Comparison of ENCODE assay signal across 23 cellular contexts in the genomic region with DNA sequence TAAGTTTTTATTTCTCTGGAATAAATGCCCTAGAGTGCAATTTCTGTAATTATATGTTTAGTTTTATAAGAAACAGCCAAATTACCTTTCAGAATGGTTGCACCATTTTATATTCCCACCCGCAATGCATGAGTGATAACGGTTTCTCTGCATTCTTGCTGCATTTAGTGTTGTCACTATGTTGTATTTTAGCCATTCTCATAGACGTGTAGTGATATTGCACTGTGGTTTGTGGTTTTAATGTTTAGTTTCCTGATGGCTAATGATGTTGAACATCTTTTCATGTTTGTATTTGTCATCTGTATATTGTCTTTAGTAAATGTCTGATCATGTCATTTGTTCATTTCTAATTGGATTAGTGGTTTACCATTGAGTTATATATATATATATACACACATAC.
"Had no signal": no experiment of that assay in that cellular context is flagged by ENCODE, and none has a peak within 500 bp of the region (broad histone marks: within the 10 kb centered on the region; RNA-seq: fewer than 3 reads in every experiment).

No MANE protein-coding gene starts in this region.

- H3K9me3 Mint-ChIP-seq: activated naive CD4-positive, alpha-beta T cell treated with anti-CD3 and anti-CD28 coated beads, Interleukin-2, amount 10 ng/mL, durations not matched to agents 7 days and 5 days; activated naive CD8-positive, alpha-beta T cell treated with anti-CD3 and anti-CD28 coated beads, Interleukin-2, amount 10 ng/mL, durations not matched to agents 7 days and 5 days; activated T-helper 1 cell treated with anti-CD3 and anti-CD28 coated beads, Interleukin-12 subunit alpha, Interleukin-12 subunit beta, Interleukin-2, Interleukin-4 antibody, amounts not matched to agents 30 ng/mL and 10 ng/mL and 1 ng/mL, durations not matched to agents 14 hours and 24 hours and 36 hours; brain; neural crest cell; stimulated activated naive CD8-positive, alpha-beta T cell treated with anti-CD3 and anti-CD28 coated beads, Interleukin-15, Interleukin-2, amounts not matched to agents 100 ng/mL and 50 ng/mL, for 24 hours had no signal

- H3K27me3 Mint-ChIP-seq: activated naive CD4-positive, alpha-beta T cell treated with anti-CD3 and anti-CD28 coated beads, Interleukin-2, amount 10 ng/mL, durations not matched to agents 7 days and 5 days; stimulated activated naive CD8-positive, alpha-beta T cell treated with anti-CD3 and anti-CD28 coated beads, Interleukin-15, Interleukin-2, amounts not matched to agents 100 ng/mL and 50 ng/mL, for 24 hours had no signal

- H3K4me1 Mint-ChIP-seq: activated naive CD4-positive, alpha-beta T cell treated with anti-CD3 and anti-CD28 coated beads, Interleukin-2, amount 10 ng/mL, durations not matched to agents 7 days and 5 days had no signal

- DNase-seq: activated CD4-positive, alpha-beta T cell treated with anti-CD3 and anti-CD28 coated beads for 4 hours; activated CD4-positive, alpha-beta T cell treated with anti-CD3 and anti-CD28 coated beads, Interleukin-2, amount 50 U/mL, for 48 hours; activated CD8-positive, alpha-beta memory T cell treated with anti-CD3 and anti-CD28 coated beads for 24 hours; activated effector memory CD4-positive, alpha-beta T cell treated with anti-CD3 and anti-CD28 coated beads, Interleukin-2, amount 50 U/mL, for 16 hours; activated naive CD4-positive, alpha-beta T cell treated with anti-CD3 and anti-CD28 coated beads, Interleukin-2, amount 10 ng/mL, durations not matched to agents 7 days and 5 days; activated naive CD8-positive, alpha-beta T cell treated with anti-CD3 and anti-CD28 coated beads, Interleukin-2, amount 10 ng/mL, durations not matched to agents 7 days and 5 days; activated T-cell treated with anti-CD3 and anti-CD28 coated beads, Interleukin-2, amount 50 U/mL, for 1 hour; cerebellar nuclear complex; colonic mucosa; effector CD8-positive, alpha-beta T cell; hippocampal formation; kidney; midbrain; naive thymus-derived CD4-positive, alpha-beta T cell; posterior cingulate gyrus; right lobe of liver; stimulated activated CD4-positive, alpha-beta T cell treated with anti-CD3 and anti-CD28 coated beads, Interleukin-4, amount 100 ng/mL, for 1 hour; trophoblast cell had no signal

- H3K36me3 Mint-ChIP-seq: activated naive CD4-positive, alpha-beta T cell treated with anti-CD3 and anti-CD28 coated beads, Interleukin-2, amount 10 ng/mL, durations not matched to agents 7 days and 5 days; activated naive CD8-positive, alpha-beta T cell treated with anti-CD3 and anti-CD28 coated beads, Interleukin-2, amount 10 ng/mL, durations not matched to agents 7 days and 5 days; brain had no signal

- ATAC-seq: gastroesophageal sphincter; naive thymus-derived CD4-positive, alpha-beta T cell; right lobe of liver had no signal

- H3K4me3 Mint-ChIP-seq: activated naive CD4-positive, alpha-beta T cell treated with anti-CD3 and anti-CD28 coated beads, Interleukin-2, amount 10 ng/mL, durations not matched to agents 7 days and 5 days; activated naive CD8-positive, alpha-beta T cell treated with anti-CD3 and anti-CD28 coated beads, Interleukin-2, amount 10 ng/mL, durations not matched to agents 7 days and 5 days; activated T-helper 1 cell treated with anti-CD3 and anti-CD28 coated beads, Interleukin-12 subunit alpha, Interleukin-12 subunit beta, Interleukin-2, Interleukin-4 antibody, amounts not matched to agents 30 ng/mL and 10 ng/mL and 1 ng/mL, durations not matched to agents 14 hours and 24 hours and 36 hours; brain; naive thymus-derived CD4-positive, alpha-beta T cell; neural crest cell; stimulated activated naive CD8-positive, alpha-beta T cell treated with anti-CD3 and anti-CD28 coated beads, Interleukin-15, Interleukin-2, amounts not matched to agents 100 ng/mL and 50 ng/mL, for 24 hours had no signal

- H3K27ac Mint-ChIP-seq: activated naive CD4-positive, alpha-beta T cell treated with anti-CD3 and anti-CD28 coated beads, Interleukin-2, amount 10 ng/mL, durations not matched to agents 7 days and 5 days; activated naive CD8-positive, alpha-beta T cell treated with anti-CD3 and anti-CD28 coated beads, Interleukin-2, amount 10 ng/mL, durations not matched to agents 7 days and 5 days; activated T-helper 1 cell treated with anti-CD3 and anti-CD28 coated beads, Interleukin-12 subunit alpha, Interleukin-12 subunit beta, Interleukin-2, Interleukin-4 antibody, amounts not matched to agents 30 ng/mL and 10 ng/mL and 1 ng/mL, durations not matched to agents 14 hours and 24 hours and 36 hours; brain; naive thymus-derived CD4-positive, alpha-beta T cell; stimulated activated naive CD8-positive, alpha-beta T cell treated with anti-CD3 and anti-CD28 coated beads, Interleukin-15, Interleukin-2, amounts not matched to agents 100 ng/mL and 50 ng/mL, for 24 hours had no signal
